In the genomic region with DNA sequence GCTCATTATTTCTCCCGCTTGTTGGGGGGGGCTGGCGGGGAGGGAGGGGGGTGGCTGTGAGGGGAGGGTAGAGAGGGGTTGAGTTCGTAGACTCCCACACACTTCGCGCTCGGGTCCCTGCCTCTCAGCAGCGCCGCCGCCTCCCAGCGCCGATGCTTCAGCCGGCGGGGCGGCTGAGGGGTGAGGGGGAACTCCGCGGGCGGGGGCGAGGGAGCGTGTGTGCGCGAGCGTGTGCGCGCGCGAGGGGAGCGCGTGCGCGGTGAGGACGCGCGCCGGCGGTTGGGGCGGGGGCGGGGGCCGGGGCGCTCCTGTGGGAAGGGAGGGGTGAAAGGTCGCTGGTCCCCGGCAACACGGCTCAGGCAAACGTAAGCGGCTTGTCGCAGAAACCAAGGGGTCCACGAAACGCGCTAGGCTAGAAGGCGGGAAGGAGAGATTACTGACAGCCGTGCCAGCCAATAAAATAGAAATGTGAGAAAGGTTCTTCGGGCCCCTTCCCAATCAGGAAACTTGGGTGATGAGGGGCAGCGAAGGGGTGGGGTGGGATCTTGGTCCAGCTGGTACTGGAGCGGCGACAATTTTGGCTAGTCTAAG, we compare ENCODE assay signal across 8 cellular contexts. TPM values are rescaled to one million over a fixed set of nuclear protein-coding genes. Genes with fewer than 3 reads are reported as not detected.
DNase-seq lines count a peak whose midpoint lies in the region; ATAC-seq, FAIRE-seq and TF ChIP-seq lines count a peak whose summit lies in the region.

No MANE protein-coding gene starts in this region.

- TF ChIP-seq CTCF in heart right ventricle (IDR thresholded peaks at IDR 0.05) = no peak
- no peak for TF ChIP-seq CTCF in osteoblast (IDR thresholded peaks at IDR 0.05; ENCODE audit: extremely low read depth, low read depth, low read length)

- H3K36me3 ChIP-seq in HAP-1 (replicated peaks) (no peaks in the 10 kb centered on the region), heart right ventricle (no peaks in the 10 kb centered on the region), osteoblast (ENCODE audit: insufficient read depth, low read length) (no peaks in the 10 kb centered on the region)

- no peaks in the 10 kb centered on the region for H3K79me2 ChIP-seq in osteoblast (ENCODE audit: insufficient read depth, low read length)

- ATAC-seq in heart right ventricle = peak; percentile 90 to 96 (median 93)
- no peak for ATAC-seq in GM21717 (IDR thresholded peaks at IDR 0.05; ENCODE audit: unreplicated experiment)

- WGBS in heart right ventricle, 2 donors = 0 to 1% methylated on average over 50 to 54 of the region's 54 CpGs

- H2AFZ ChIP-seq in osteoblast (ENCODE audit: low read length) = no peak overlapping the region

- DNase-seq in HAP-1 (ENCODE audit: low spot score in 2 of 2) = peak; percentile 92 to 96
- peak; percentile 56 for DNase-seq in NCI-H226
- DNase-seq in amniotic epithelial cell (ENCODE audit: low read depth) = peak; percentile 57
- peak; percentile 71 to 92 for DNase-seq in heart right ventricle
- peak; percentile 68 for DNase-seq in osteoblast (ENCODE audit: insufficient read length, low spot score, missing footprints)
- DNase-seq in GDM1 (lab: John Stamatoyannopoulos, UW) = no peak

- H3K27ac ChIP-seq in heart right ventricle = peak overlapping the region; percentile 33 to 88 (median 78)
- H3K27ac ChIP-seq in osteoblast (ENCODE audit: low read depth, low read length) = no peak overlapping the region

- intact Hi-C loops in heart right ventricle (cut with DNase I) = loop anchor here in 1 of 10 donors (10.0 kb wide), 1 partner anchor 203 kb away; no protein-coding TSS in a partner anchor

- H3K4me3 ChIP-seq in HAP-1 = peak overlapping the region; percentile 69
- peak overlapping the region; percentile 44 to 75 (median 64) for H3K4me3 ChIP-seq in heart right ventricle
- peak overlapping the region; percentile 53 for H3K4me3 ChIP-seq in osteoblast (ENCODE audit: insufficient read depth, low read length)

- H4K20me1 ChIP-seq in osteoblast (ENCODE audit: insufficient read depth, low read length) = no peaks in the 10 kb centered on the region

- H3K9me3 ChIP-seq in HAP-1 = no peaks in the 10 kb centered on the region
- H3K9me3 ChIP-seq in heart right ventricle = no peaks in the 10 kb centered on the region
- H3K9me3 ChIP-seq in osteoblast (ENCODE audit: low read depth, low read length) = no peaks in the 10 kb centered on the region

- H3K4me1 ChIP-seq in HAP-1 = peaks cover 24% of the 10 kb centered on the region
- H3K4me1 ChIP-seq in heart right ventricle = peaks cover 0 to 10% (median 0%) of the 10 kb centered on the region in 9 donors
- no peaks in the 10 kb centered on the region for H3K4me1 ChIP-seq in osteoblast (ENCODE audit: insufficient read depth, low read length)

- in situ Hi-C loops in HAP-1 (cut with MboI; ENCODE audit: low sequenced_read_pairs) = loop anchor here (25.0 kb wide), 1 partner anchor 89 kb away; no protein-coding TSS in a partner anchor

- peak overlapping the region; percentile 63 for H3K4me2 ChIP-seq in osteoblast (ENCODE audit: insufficient read depth, low read length)

- peak; percentile 62 for FAIRE-seq in A204.1 (lab: Jason Lieb, UNC)

- H3K27me3 ChIP-seq in HAP-1 (ENCODE audit: low read depth) = no peaks in the 10 kb centered on the region
- H3K27me3 ChIP-seq in heart right ventricle = peaks cover 0 to 44% (median 0%) of the 10 kb centered on the region in 7 donors
- H3K27me3 ChIP-seq in osteoblast (ENCODE audit: insufficient read depth, low read length) = peaks cover 10% of the 10 kb centered on the region

RNA-seq across cellular contexts. Expression of a gene that starts 0.3 kb away (rescaled TPM):
- 1 to 10 TPM; 1.3 to 8.9 (median 3.2) TPM for total RNA-seq in heart right ventricle
- polyA plus RNA-seq in heart right ventricle = 1 to 10 TPM; 4.5 to 7.3 TPM
- total RNA-seq in osteoblast = 0.36 TPM in 1 of 2 replicates, not detected in the other
